ENCODE assay signal across 16 cellular contexts in the genomic region with DNA sequence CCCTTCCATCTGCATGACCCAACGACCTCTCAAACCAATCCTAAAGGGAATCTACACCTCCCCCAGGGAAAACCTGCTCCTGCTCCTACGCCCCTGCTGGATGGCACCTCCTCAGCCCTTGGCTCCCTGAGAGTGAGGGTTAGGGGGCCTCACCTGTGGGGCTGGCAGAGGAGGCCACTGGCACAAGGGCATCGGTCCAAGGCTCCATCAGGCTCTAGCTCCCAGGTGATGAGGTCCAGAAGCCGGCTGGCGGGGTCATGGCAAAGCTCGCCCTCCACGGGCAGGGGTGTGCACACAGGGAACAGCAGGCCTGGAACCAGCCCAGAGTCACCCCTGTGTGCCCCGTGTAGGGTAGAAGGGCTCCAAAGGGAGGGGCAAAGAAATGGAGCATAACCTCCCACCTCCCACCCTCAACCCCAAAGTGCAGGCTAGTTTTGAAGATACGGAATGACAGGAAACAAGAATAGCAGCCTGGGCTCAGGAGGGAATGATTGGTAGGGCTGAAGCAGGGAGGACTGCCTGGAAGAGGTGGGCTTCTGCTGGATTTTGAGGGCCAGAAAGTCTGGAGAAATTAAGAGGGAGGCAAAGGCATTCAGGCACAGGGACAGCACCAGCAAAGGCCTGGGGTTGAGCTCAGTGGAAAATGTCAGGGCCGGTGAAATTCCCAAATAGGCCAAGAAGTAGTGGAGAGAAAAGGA. TPM values are rescaled to one million over a fixed set of nuclear protein-coding genes. Genes with fewer than 3 reads are reported as not detected.
A peak's percentile ranks its signal among the peaks of the same experiment; 100 is the strongest.
DNase-seq lines count a peak whose midpoint lies in the region; ATAC-seq and TF ChIP-seq lines count a peak whose summit lies in the region.
"Had no signal": no experiment of that assay in that cellular context is flagged by ENCODE, and none has a peak within 500 bp of the region (broad histone marks: within the 10 kb centered on the region; RNA-seq: fewer than 3 reads in every experiment).

No MANE protein-coding gene starts in this region.

- no peaks in the 10 kb centered on the region for H3K9me3 Mint-ChIP-seq in type B pancreatic cell

- H3K4me1 Mint-ChIP-seq in type B pancreatic cell (ENCODE audit: unreplicated experiment), result peaks cover 19% of the 10 kb centered on the region

- H3K27me3 Mint-ChIP-seq in type B pancreatic cell, result no peaks in the 10 kb centered on the region

- peaks cover 41% of the 10 kb centered on the region for H3K36me3 ChIP-seq in right atrium auricular region

- no peaks in the 10 kb centered on the region for H3K27me3 ChIP-seq in right atrium auricular region
- no peaks in the 10 kb centered on the region for H3K27me3 ChIP-seq in layer of hippocampus (ENCODE audit: control insufficient read depth, insufficient read depth, low read length)

- DNase-seq in right atrium auricular region (ENCODE audit: low spot score) (no peak), Right ventricle myocardium inferior (ENCODE audit: missing footprints) (no peak), caudate nucleus (lab: John Stamatoyannopoulos, UW) (no peak), type B pancreatic cell (ENCODE audit: extremely low spot score, unreplicated experiment) (peak; percentile 51), hippocampal formation (lab: John Stamatoyannopoulos, UW) (no peak), DMS53 (lab: John Stamatoyannopoulos, UW) (no peak)
- DNase-seq: ACHN; Calu3; CD4-positive, CD25-positive, alpha-beta regulatory T cell; DMS79 treated with DMSO at 0.1 percent for 48 hours; Kasumi-1; NCI-H1417; NCI-H2029 treated with DMSO at 0.1 percent for 48 hours; NCI-H510A treated with DMSO at 0.1 percent for 48 hours had no signal

- intact Hi-C loops in Right ventricle myocardium inferior (cut with DNase I), result no loop called here

- H3K4me3 Mint-ChIP-seq in type B pancreatic cell, result no peak overlapping the region
- H3K4me3 Mint-ChIP-seq: CD4-positive, CD25-positive, alpha-beta regulatory T cell had no signal

- H3K36me3 Mint-ChIP-seq in type B pancreatic cell, result peaks cover 14% of the 10 kb centered on the region
- H3K36me3 Mint-ChIP-seq: CD4-positive, CD25-positive, alpha-beta regulatory T cell had no signal

- peak overlapping the region; percentile 73 to 75 for H3K27ac ChIP-seq in right atrium auricular region
- H3K27ac ChIP-seq in caudate nucleus (ENCODE audit: low read depth, low read length), result peak overlapping the region; percentile 89
- H3K27ac ChIP-seq in layer of hippocampus (ENCODE audit: low read depth, low read length), result peak overlapping the region; percentile 27

- H3K9me3 ChIP-seq in right atrium auricular region, result no peaks in the 10 kb centered on the region

- H3K4me3 ChIP-seq in right atrium auricular region, result no peak overlapping the region

- H3K27ac Mint-ChIP-seq in type B pancreatic cell, result no peak overlapping the region

- ATAC-seq in Right ventricle myocardium inferior (no peak), GM19324 (IDR thresholded peaks at IDR 0.05; ENCODE audit: low FRiP score, unreplicated experiment) (no peak)

- peaks cover 0 to 98% of the 10 kb centered on the region in 2 donors for H3K4me1 ChIP-seq in right atrium auricular region

- TF ChIP-seq CTCF in right atrium auricular region (IDR thresholded peaks at IDR 0.05), result no peak
- no peak for TF ChIP-seq CTCF in type B pancreatic cell (conservative IDR thresholded peaks at IDR 0.05)

RNA-seq across cellular contexts. Expression of gene DKK3, which starts 42.6 kb away (rescaled TPM):
- total RNA-seq in right atrium auricular region (1,000 to 10,000 TPM; 2,934 to 5,316 TPM), Right ventricle myocardium inferior (515 TPM), type B pancreatic cell (ENCODE audit: low replicate concordance) (9.9 and 36.3 TPM in 2 replicates)
- total RNA-seq: CD4-positive, CD25-positive, alpha-beta regulatory T cell had no signal

Comparison
In these comparisons a context has a peak if more than half of its experiments do, and no peak if none do; other contexts are left out.
1. H3K27ac ChIP-seq: peak in every context shown above with its lines; median percentile 89 in caudate nucleus; 74 in right atrium auricular region; 27 in layer of hippocampus.
2. RNA of gene DKK3, which starts 42.6 kb away (total RNA-seq): 2,934 to 5,316 TPM in right atrium auricular region and 515 TPM in Right ventricle myocardium inferior (single experiment); 9.9 to 36.3 TPM in type B pancreatic cell; every median in the first group is over 10 times any median in the second.